Comparison of ENCODE assay signal across 8 cellular contexts in the genomic region with DNA sequence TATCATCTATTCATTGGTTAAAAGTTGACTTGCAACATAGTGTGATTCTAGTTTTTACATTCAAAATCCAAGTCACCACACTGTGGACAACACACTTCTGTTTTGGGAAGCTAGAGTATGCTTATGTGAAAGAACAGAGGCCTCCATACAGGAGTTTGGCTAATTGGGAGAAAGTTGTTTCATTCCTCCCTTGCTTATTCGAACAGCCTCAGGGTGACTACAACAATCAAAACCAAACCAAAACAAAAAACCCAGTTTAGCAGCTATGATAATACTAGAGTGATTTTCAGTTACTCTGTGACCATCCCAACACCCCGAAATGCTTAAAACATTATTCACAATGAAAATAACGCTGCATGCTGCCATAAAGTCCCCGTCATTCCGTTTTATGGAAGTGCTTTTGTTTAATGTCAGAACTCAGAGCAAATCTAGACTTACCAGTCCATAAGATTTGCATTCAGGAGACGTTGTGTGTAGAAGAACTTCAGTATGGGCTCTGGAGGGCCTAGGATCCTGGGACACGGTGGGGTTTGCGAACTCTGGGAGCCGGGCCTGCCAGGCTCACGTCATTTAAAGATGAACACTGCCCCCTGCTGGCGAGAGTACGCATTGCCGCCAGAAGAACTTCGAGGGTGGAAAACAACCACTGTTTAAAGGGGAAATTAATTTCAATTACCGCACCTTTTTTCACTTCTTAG.
A peak's percentile ranks its signal among the peaks of the same experiment; 100 is the strongest.
DNase-seq lines count a peak whose midpoint lies in the region; ATAC-seq, FAIRE-seq and TF ChIP-seq lines count a peak whose summit lies in the region.

No MANE protein-coding gene starts in this region.

- ATAC-seq in GM19023 (IDR thresholded peaks at IDR 0.05; ENCODE audit: unreplicated experiment) (peak; percentile 70), GM12878 (peak; percentile 68)

- H3K4me1 ChIP-seq in GM12878 (ENCODE audit: control insufficient read depth, insufficient read depth, low read length) (no peaks in the 10 kb centered on the region), spleen (peaks cover 0 to 18% (median 12%) of the 10 kb centered on the region in 6 donors)

- SMC1A ChIA-PET in GM12878 (lab: Charles Lee; ENCODE audit: uncharacterized antibody, unreplicated experiment) = interaction anchor here (1.0 to 2.5 kb wide), 11 partner anchors 27 to 1428 kb away, joined by 3 to 16 read pairs (median 4); no protein-coding TSS in a partner anchor

- POLR2A ChIA-PET in GM12878 (lab: Charles Lee) = no interaction called here

- no peak overlapping the region for H3K27ac ChIP-seq in GM12878 (ENCODE audit: control insufficient read depth, insufficient read depth)
- H3K27ac ChIP-seq in spleen = peak overlapping the region in 4 of 8 donors; percentile 3 to 42 (median 25)

- TF ChIP-seq RAD21 in GM12878 (IDR thresholded peaks at IDR 0.05; ENCODE audit: insufficient read depth, low read depth, low read length) = peak; percentile 78

- RAD21 ChIA-PET in GM12878 (lab: Charles Lee; ENCODE audit: unreplicated experiment) = interaction anchor here (0.8 to 2.4 kb wide), 5 partner anchors 35 to 1430 kb away, joined by 3 to 12 read pairs (median 6); no protein-coding TSS in a partner anchor

- H3K79me2 ChIP-seq in GM12878 (ENCODE audit: control insufficient read depth, insufficient read depth, low read length) = no peaks in the 10 kb centered on the region

- no peak overlapping the region for H3K9ac ChIP-seq in GM12878 (ENCODE audit: control insufficient read depth, insufficient read depth, low read length)

- H3K4me3 ChIP-seq in AG10803 (ENCODE audit: low read length) (no peak overlapping the region), GM12878 (no peak overlapping the region), spleen (peak overlapping the region in 1 of 8 donors; percentile 28)

- peaks cover 0 to 2% of the 10 kb centered on the region in 2 experiments; a peak in 1 of 4 replicates for H3K27me3 ChIP-seq in GM12878 (replicated peaks in 1 of 2; ENCODE audit: control insufficient read depth in 2 of 2, insufficient read depth in 2 of 2, low read length in 1 of 2)
- H3K27me3 ChIP-seq in spleen (replicated peaks in 1 of 7) = peaks cover 0 to 21% (median 0%) of the 10 kb centered on the region in 7 donors

- intact Hi-C loops in GM12878 (cut with micrococcal nuclease; ENCODE audit: unreplicated experiment) = loop anchor here (1.0 to 5.0 kb wide), 3 partner anchors 35 to 1430 kb away; no protein-coding TSS in a partner anchor
- intact Hi-C loops in spleen (cut with DNase I; ENCODE audit: low total_unique reads) = loop anchor here (5.0 kb wide), 1 partner anchor 1427 kb away; no protein-coding TSS in a partner anchor

- TF ChIP-seq CTCF in AG10803 (conservative IDR thresholded peaks at IDR 0.05; ENCODE audit: low read length) (peak; percentile 87), LNCAP (IDR thresholded peaks at IDR 0.05) (peak; percentile 83), GM12878 (IDR thresholded peaks at IDR 0.05 in 2 of 3, conservative IDR thresholded peaks at IDR 0.05 in 1 of 3; ENCODE audit: control insufficient read depth in 2 of 3, extremely low read depth in 1 of 3, insufficient read depth in 1 of 3, low read depth in 3 of 3, low read length in 3 of 3) (peak; percentile 72 to 81 (median 79)), spleen (IDR thresholded peaks at IDR 0.05 in 8 of 11, conservative IDR thresholded peaks at IDR 0.05 in 3 of 11) (peak; percentile 76 to 94 (median 89))

- FAIRE-seq in GM12878 (lab: Jason Lieb, UNC) = peak; percentile 87

- TF ChIP-seq POLR2A in GM12878 (IDR thresholded peaks at IDR 0.05; ENCODE audit: low read depth, low read length) (no peak), spleen (IDR thresholded peaks at IDR 0.05) (no peak)

- TF ChIP-seq EP300 in GM12878 (IDR thresholded peaks at IDR 0.05; ENCODE audit: borderline replicate concordance in 1 of 2, control insufficient read depth in 1 of 2, low read depth in 2 of 2, low read length in 2 of 2) = no peak

- H3K9me3 ChIP-seq in GM12878 (replicated peaks; ENCODE audit: control insufficient read depth, insufficient read depth, low read length) (no peaks in the 10 kb centered on the region), spleen (no peaks in the 10 kb centered on the region)

- 22% methylated on average over 15 of the region's 15 CpGs for WGBS in GM12878 (ENCODE audit: insufficient coverage, insufficient replicate concordance, low lambda C conversion rate, missing lambda C conversion rate)
- WGBS in spleen, 5 donors = 30 to 33% (median 32%) methylated on average over 15 of the region's 15 CpGs

- peak; percentile 54 for DNase-seq in AG10803 (ENCODE audit: low read depth)
- peak; percentile 16 for DNase-seq in T-helper 22 cell (ENCODE audit: low read depth)
- no peak for DNase-seq in GM12878 (ENCODE audit: low read depth, low spot score)
- peak; percentile 33 for DNase-seq in iPS DF 4.7 (ENCODE audit: extremely low read depth, low spot score)
- peak; percentile 85 for DNase-seq in spleen
- no peak for DNase-seq in mesenteric fat pad (ENCODE audit: low spot score)

- CTCF ChIA-PET in GM12878 (lab: Yijun Ruan, JAX) = interaction anchor here (0.6 to 3.8 kb wide), 29 partner anchors 9 to 1960 kb away, joined by 3 to 42 read pairs (median 5); no protein-coding TSS in a partner anchor

- H2AFZ ChIP-seq in GM12878 (ENCODE audit: control insufficient read depth, low read depth, low read length) = no peak overlapping the region

- no peak overlapping the region for H3K4me2 ChIP-seq in GM12878 (ENCODE audit: control insufficient read depth, insufficient read depth)

- BruUV-seq in GM12878 (replicated peaks; lab: Mats Ljungman, UMichigan) = no TSS peak

- in situ Hi-C loops in GM12878 (cut with MboI) = loop anchor here (5.0 kb wide), 1 partner anchor 1427 kb away; no protein-coding TSS in a partner anchor

- H3K36me3 ChIP-seq in GM12878 (ENCODE audit: control insufficient read depth in 2 of 2, insufficient read depth in 2 of 2, low read length in 1 of 2) (no peaks in the 10 kb centered on the region), spleen (no peaks in the 10 kb centered on the region)

- no peaks in the 10 kb centered on the region for H4K20me1 ChIP-seq in GM12878 (ENCODE audit: control insufficient read depth, insufficient read depth)

TF ChIP-seq in GM12878, 131 proteins besides CTCF, POLR2A, EP300 and RAD21:
- TF ChIP-seq SMC3 (IDR thresholded peaks at IDR 0.05; ENCODE audit: borderline replicate concordance, low read length) (peak; percentile 54; the same call in 1 of the 2 replicates), BCL11A (IDR thresholded peaks at IDR 0.05; ENCODE audit: low read depth, low read length) (no peak), CHD1 (IDR thresholded peaks at IDR 0.05; ENCODE audit: low read depth, low read length) (no peak), YY1 (IDR thresholded peaks at IDR 0.05; ENCODE audit: low read depth, low read length) (0 out of 2 replicates have a peak, but pooled peaks have one; percentile 16)
TF ChIP-seq in GM12878: peak in this region for 2.

Comparison
In these comparisons a context has a peak if more than half of its experiments do, and no peak if none do; other contexts are left out.
1. DNase-seq: peak in AG10803 (single experiment), T-helper 22 cell (single experiment), iPS DF 4.7 (single experiment) and spleen (single experiment); none in GM12878 (single experiment) and mesenteric fat pad (single experiment).
2. Peak in every context shown above with its lines, with median percentiles within 50 percentile points of each other: CTCF ChIP-seq.